In genomic region chr21:21151231-21151630, GRCh38 we compare ENCODE assay signal across 29 cellular contexts.
"Had no signal": no experiment of that assay in that cellular context is flagged by ENCODE, and none has a peak within 500 bp of the region (broad histone marks: within the 10 kb centered on the region; RNA-seq: fewer than 3 reads in every experiment).

No MANE protein-coding gene starts in this region.

- H3K4me1 Mint-ChIP-seq: stimulated activated effector memory CD8-positive, alpha-beta T cell treated with anti-CD3 and anti-CD28 coated beads, Interleukin-12 subunit alpha, Interleukin-12 subunit beta, amount 100 ng/mL, for 72 hours; stimulated activated memory B cell treated with anti-CD40 and anti-IgM and Interleukin-4, amounts not matched to agents 10 μg/mL and 1 μg/mL and 100 μg/mL, for 72 hours; stimulated activated naive B cell treated with anti-CD40 and anti-IgM and Interleukin-4, amounts not matched to agents 10 μg/mL and 1 μg/mL and 100 μg/mL, for 72 hours; stimulated activated naive CD8-positive, alpha-beta T cell treated with anti-CD3 and anti-CD28 coated beads, Interleukin-15, amount 100 ng/mL, for 72 hours had no signal

- H3K27me3 ChIP-seq: stomach, suprapubic skin, testis, thyroid gland, tibial artery, tibial nerve, transverse colon, upper lobe of left lung, upper lobe of right lung, uterus, vagina had no signal

- H3K9me3 Mint-ChIP-seq: stimulated activated effector memory CD8-positive, alpha-beta T cell treated with anti-CD3 and anti-CD28 coated beads, Interleukin-12 subunit alpha, Interleukin-12 subunit beta, amount 100 ng/mL, for 72 hours; stimulated activated memory B cell treated with anti-CD40 and anti-IgM and Interleukin-4, amounts not matched to agents 10 μg/mL and 1 μg/mL and 100 μg/mL, for 72 hours; stimulated activated naive B cell treated with anti-CD40 and anti-IgM and Interleukin-4, amounts not matched to agents 10 μg/mL and 1 μg/mL and 100 μg/mL, for 72 hours; stimulated activated naive CD8-positive, alpha-beta T cell treated with anti-CD3 and anti-CD28 coated beads, Interleukin-15, amount 100 ng/mL, for 72 hours; stimulated activated naive CD8-positive, alpha-beta T cell treated with anti-CD3 and anti-CD28 coated beads, Interleukin-15, Interleukin-2, amounts not matched to agents 100 ng/mL and 50 ng/mL, for 24 hours; type B pancreatic cell had no signal

- H3K36me3 Mint-ChIP-seq: stimulated activated effector memory CD8-positive, alpha-beta T cell treated with anti-CD3 and anti-CD28 coated beads, Interleukin-12 subunit alpha, Interleukin-12 subunit beta, amount 100 ng/mL, for 72 hours; stimulated activated memory B cell treated with anti-CD40 and anti-IgM and Interleukin-4, amounts not matched to agents 10 μg/mL and 1 μg/mL and 100 μg/mL, for 72 hours; stimulated activated naive B cell treated with anti-CD40 and anti-IgM and Interleukin-4, amounts not matched to agents 10 μg/mL and 1 μg/mL and 100 μg/mL, for 72 hours; type B pancreatic cell had no signal

- FAIRE-seq: urothelium cell line had no signal

- H3K27ac Mint-ChIP-seq: stimulated activated effector memory CD8-positive, alpha-beta T cell treated with anti-CD3 and anti-CD28 coated beads, Interleukin-12 subunit alpha, Interleukin-12 subunit beta, amount 100 ng/mL, for 72 hours; stimulated activated memory B cell treated with anti-CD40 and anti-IgM and Interleukin-4, amounts not matched to agents 10 μg/mL and 1 μg/mL and 100 μg/mL, for 72 hours; stimulated activated naive B cell treated with anti-CD40 and anti-IgM and Interleukin-4, amounts not matched to agents 10 μg/mL and 1 μg/mL and 100 μg/mL, for 72 hours; stimulated activated naive CD8-positive, alpha-beta T cell treated with anti-CD3 and anti-CD28 coated beads, Interleukin-15, amount 100 ng/mL, for 72 hours; stimulated activated naive CD8-positive, alpha-beta T cell treated with anti-CD3 and anti-CD28 coated beads, Interleukin-15, Interleukin-2, amounts not matched to agents 100 ng/mL and 50 ng/mL, for 24 hours; type B pancreatic cell had no signal

- H3K9me3 ChIP-seq: stomach, suprapubic skin, testis, thoracic aorta, thyroid gland, tibial artery, tibial nerve, transverse colon, upper lobe of left lung, upper lobe of right lung, uterus, vagina had no signal

- H3K4me1 ChIP-seq: stomach, suprapubic skin, testis, thyroid gland, tibial artery, tibial nerve, transverse colon, upper lobe of left lung, upper lobe of right lung, uterus, vagina had no signal

- H3K4me3 Mint-ChIP-seq: stimulated activated effector memory CD8-positive, alpha-beta T cell treated with anti-CD3 and anti-CD28 coated beads, Interleukin-12 subunit alpha, Interleukin-12 subunit beta, amount 100 ng/mL, for 72 hours; stimulated activated memory B cell treated with anti-CD40 and anti-IgM and Interleukin-4, amounts not matched to agents 10 μg/mL and 1 μg/mL and 100 μg/mL, for 72 hours; stimulated activated naive B cell treated with anti-CD40 and anti-IgM and Interleukin-4, amounts not matched to agents 10 μg/mL and 1 μg/mL and 100 μg/mL, for 72 hours; stimulated activated naive CD8-positive, alpha-beta T cell treated with anti-CD3 and anti-CD28 coated beads, Interleukin-15, amount 100 ng/mL, for 72 hours; stimulated activated naive CD8-positive, alpha-beta T cell treated with anti-CD3 and anti-CD28 coated beads, Interleukin-15, Interleukin-2, amounts not matched to agents 100 ng/mL and 50 ng/mL, for 24 hours; type B pancreatic cell had no signal

- ATAC-seq: stimulated activated effector memory CD8-positive, alpha-beta T cell treated with anti-CD3 and anti-CD28 coated beads, Interleukin-12 subunit alpha, Interleukin-12 subunit beta, amount 100 ng/mL, for 72 hours; stimulated activated memory B cell treated with anti-CD40 and anti-IgM and Interleukin-4, amounts not matched to agents 10 μg/mL and 1 μg/mL and 100 μg/mL, for 72 hours; stimulated activated naive B cell treated with anti-CD40 and anti-IgM and Interleukin-4, amounts not matched to agents 10 μg/mL and 1 μg/mL and 100 μg/mL, for 72 hours; stimulated activated naive CD8-positive, alpha-beta T cell treated with anti-CD3 and anti-CD28 coated beads, Interleukin-15, amount 100 ng/mL, for 72 hours; stimulated activated naive CD8-positive, alpha-beta T cell treated with anti-CD3 and anti-CD28 coated beads, Interleukin-15, Interleukin-2, amounts not matched to agents 100 U/mL and 50 U/mL, for 24 hours; upper lobe of right lung had no signal

- DNase-seq: stimulated activated CD4-positive, alpha-beta T cell treated with anti-CD3 and anti-CD28 coated beads, Interleukin-2, amount 100 ng/mL, for 48 hours; stimulated activated CD4-positive, alpha-beta T cell treated with anti-CD3 and anti-CD28 coated beads, Interleukin-4, amount 100 ng/mL, for 1 hour; stimulated activated CD4-positive, alpha-beta T cell treated with anti-CD3 and anti-CD28 coated beads, Interleukin-4, amount 100 ng/mL, for 24 hours; stimulated activated CD4-positive, alpha-beta T cell treated with anti-CD3 and anti-CD28 coated beads, Interleukin-4, amount 100 ng/mL, for 4 hours; stimulated activated CD8-positive, alpha-beta memory T cell treated with anti-CD3 and anti-CD28 coated beads, Interleukin-4, amount 100 ng/mL, for 48 hours; stimulated activated naive B cell treated with anti-CD40 and anti-IgM and Interleukin-4, amounts not matched to agents 10 μg/mL and 1 μg/mL and 100 μg/mL, for 72 hours; stimulated activated naive CD4-positive, alpha-beta T cell; stimulated activated naive CD4-positive, alpha-beta T cell treated with Interleukin-2 at 50 U/mL for 16 hours; stimulated activated naive CD8-positive, alpha-beta T cell treated with anti-CD3 and anti-CD28 coated beads, Interleukin-15, amount 100 ng/mL, for 72 hours; stimulated activated naive CD8-positive, alpha-beta T cell treated with anti-CD3 and anti-CD28 coated beads, Interleukin-15, Interleukin-2, amounts not matched to agents 100 U/mL and 50 U/mL, for 24 hours; stomach; substantia nigra; testis; thyroid gland; tibial artery; transverse colon; trophoblast cell; upper lobe of left lung; upper lobe of right lung; uterus had no signal

- H3K27ac ChIP-seq: stomach, suprapubic skin, testis, thoracic aorta, thyroid gland, tibial artery, tibial nerve, transverse colon, upper lobe of left lung, upper lobe of right lung, uterus, vagina had no signal

- H3K4me3 ChIP-seq: stomach, suprapubic skin, testis, thoracic aorta, thyroid gland, tibial artery, tibial nerve, transverse colon, upper lobe of left lung, upper lobe of right lung, uterus, vagina had no signal

- H3K36me3 ChIP-seq: stomach, suprapubic skin, thoracic aorta, thyroid gland, tibial artery, transverse colon, upper lobe of left lung, upper lobe of right lung, uterus, vagina had no signal

- H3K27me3 Mint-ChIP-seq: stimulated activated memory B cell treated with anti-CD40 and anti-IgM and Interleukin-4, amounts not matched to agents 10 μg/mL and 1 μg/mL and 100 μg/mL, for 72 hours; stimulated activated naive CD8-positive, alpha-beta T cell treated with anti-CD3 and anti-CD28 coated beads, Interleukin-15, amount 100 ng/mL, for 72 hours; stimulated activated naive CD8-positive, alpha-beta T cell treated with anti-CD3 and anti-CD28 coated beads, Interleukin-15, Interleukin-2, amounts not matched to agents 100 ng/mL and 50 ng/mL, for 24 hours; type B pancreatic cell had no signal
